In the genomic region with DNA sequence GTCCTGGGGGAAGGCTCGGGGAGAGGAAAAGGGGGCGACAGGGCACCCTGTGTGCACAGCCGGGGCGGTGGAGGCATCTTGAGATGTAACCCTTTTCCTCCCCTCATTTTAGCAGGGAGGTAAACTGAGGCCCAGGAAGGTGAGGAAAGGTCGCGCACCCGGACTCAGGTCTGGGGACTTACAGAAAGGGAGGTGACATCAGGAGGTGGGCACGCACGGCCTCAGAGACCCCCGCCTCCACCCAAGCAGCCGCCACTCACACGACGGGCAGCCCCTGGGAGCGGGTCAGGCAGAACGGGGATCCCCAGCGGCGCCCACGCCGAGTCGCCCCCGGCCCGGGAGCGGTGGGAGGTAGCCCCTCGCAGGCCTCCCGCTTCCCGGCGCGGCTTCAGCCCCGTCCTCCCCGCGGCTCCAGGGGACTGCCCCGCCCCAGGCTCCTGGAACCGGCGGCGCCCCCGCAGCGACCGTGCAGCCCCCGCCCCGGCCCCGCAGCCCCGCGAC, we compare ENCODE assay signal across 8 cellular contexts. TPM values are rescaled to one million over a fixed set of nuclear protein-coding genes. Genes with fewer than 3 reads are reported as not detected.
DNase-seq lines count a peak whose midpoint lies in the region; ATAC-seq and TF ChIP-seq lines count a peak whose summit lies in the region.

No MANE protein-coding gene starts in this region.

- H3K4me3 Mint-ChIP-seq in neural crest cell, result peak overlapping the region; percentile 92

- no peak overlapping the region for H2AFZ ChIP-seq in ACC112 (ENCODE audit: low read length, unreplicated experiment)
- peak overlapping the region; percentile 13 for H2AFZ ChIP-seq in MM.1S (ENCODE audit: low read length)

- peaks cover 4% of the 10 kb centered on the region; the same call in 1 of the 2 replicates for H4K20me1 ChIP-seq in MM.1S (ENCODE audit: insufficient read depth, low read length)

- H3K27me3 ChIP-seq in ACC112 (ENCODE audit: insufficient read depth, low read length), result no peaks in the 10 kb centered on the region
- peaks cover 2% of the 10 kb centered on the region for H3K27me3 ChIP-seq in MM.1S (replicated peaks; ENCODE audit: insufficient read depth, low read length)
- H3K27me3 ChIP-seq in duodenal mucosa (ENCODE audit: control insufficient read depth in 1 of 2, insufficient read depth in 2 of 2, low read length in 2 of 2), result no peaks in the 10 kb centered on the region

- H3K4me2 ChIP-seq in MM.1S (ENCODE audit: low read depth, low read length), result peak overlapping the region; percentile 82

- no peak overlapping the region for H3K27ac Mint-ChIP-seq in neural crest cell (ENCODE audit: unreplicated experiment)

- peak overlapping the region; percentile 52 for H3K9ac ChIP-seq in MM.1S (ENCODE audit: low read length)
- peak overlapping the region; percentile 74 to 82 for H3K9ac ChIP-seq in duodenal mucosa (ENCODE audit: low read depth in 1 of 2, low read length in 2 of 2)

- no peaks in the 10 kb centered on the region for H3K36me3 Mint-ChIP-seq in neural crest cell (ENCODE audit: low read depth)

- ATAC-seq in GM21367 (IDR thresholded peaks at IDR 0.05; ENCODE audit: unreplicated experiment) (peak; percentile 20), HG02852 (IDR thresholded peaks at IDR 0.05; ENCODE audit: unreplicated experiment) (no peak)

- H3K9me3 Mint-ChIP-seq in neural crest cell, result no peaks in the 10 kb centered on the region

- no peaks in the 10 kb centered on the region for H3K9me2 ChIP-seq in MM.1S (replicated peaks; ENCODE audit: insufficient read depth, low read length)

- H3K27ac ChIP-seq in ACC112 (ENCODE audit: low read depth, low read length) (peak overlapping the region; percentile 32; the same call in 1 of the 2 replicates), MM.1S (ENCODE audit: low read length) (no peak overlapping the region), duodenal mucosa (ENCODE audit: low read depth, low read length) (peak overlapping the region; percentile 50)

- peak; percentile 10 for DNase-seq in MM.1S
- peak; percentile 22 for DNase-seq in neural crest cell (ENCODE audit: low read depth, low spot score)
- no peak for DNase-seq in posterior vena cava (ENCODE audit: low spot score)
- DNase-seq in NCI-H1436 treated with DMSO at 0.1 percent for 48 hours (lab: John Stamatoyannopoulos, UW), result no peak

- H3K36me3 ChIP-seq in ACC112 (ENCODE audit: insufficient read depth, low read length) (no peaks in the 10 kb centered on the region), MM.1S (replicated peaks; ENCODE audit: insufficient read depth, low read length) (no peaks in the 10 kb centered on the region), duodenal mucosa (ENCODE audit: control insufficient read depth in 1 of 2, insufficient read depth in 2 of 2, low read length in 2 of 2) (no peaks in the 10 kb centered on the region)

- H3K4me1 ChIP-seq in ACC112 (ENCODE audit: control insufficient read depth, insufficient read depth, low read length, unreplicated experiment) (peaks cover 3% of the 10 kb centered on the region), MM.1S (ENCODE audit: low read length) (0 out of 2 replicates have a peak, but pooled peaks cover 4% of the 10 kb centered on the region), duodenal mucosa (ENCODE audit: control insufficient read depth in 1 of 2, insufficient read depth in 2 of 2, low read length in 2 of 2) (peaks cover 4 to 27% of the 10 kb centered on the region in 2 donors)

- intact Hi-C loops in posterior vena cava (cut with DNase I), result loop anchor here (2.0 kb wide), 2 partner anchors 33 to 35 kb away; no protein-coding TSS in a partner anchor

- TF ChIP-seq CTCF in MM.1S (IDR thresholded peaks at IDR 0.05; ENCODE audit: low read length) (no peak), neural crest cell (conservative IDR thresholded peaks at IDR 0.05) (no peak)

- no peaks in the 10 kb centered on the region for H3K9me3 ChIP-seq in MM.1S (replicated peaks; ENCODE audit: insufficient read depth, low read length)
- no peaks in the 10 kb centered on the region for H3K9me3 ChIP-seq in duodenal mucosa (ENCODE audit: control insufficient read depth in 1 of 2, low read length in 2 of 2)

- peaks cover 45% of the 10 kb centered on the region for H3K79me2 ChIP-seq in ACC112 (ENCODE audit: control insufficient read depth, insufficient read depth, low read length, unreplicated experiment)
- H3K79me2 ChIP-seq in MM.1S (ENCODE audit: low read length), result peaks cover 45% of the 10 kb centered on the region

- H3K4me3 ChIP-seq in ACC112 (ENCODE audit: low read depth, low read length) (peak overlapping the region; percentile 93), MM.1S (ENCODE audit: low read length) (peak overlapping the region; percentile 85), duodenal mucosa (ENCODE audit: low read depth in 1 of 2, low read length in 2 of 2) (peak overlapping the region; percentile 78 to 84)

- peaks cover 13% of the 10 kb centered on the region for H3K4me1 Mint-ChIP-seq in neural crest cell

- H3K27me3 Mint-ChIP-seq in neural crest cell (ENCODE audit: low read depth), result no peaks in the 10 kb centered on the region

- no peaks in the 10 kb centered on the region for H3F3A ChIP-seq in MM.1S (ENCODE audit: insufficient read depth, low read length)

RNA-seq across cellular contexts. Expression of a gene that starts 0.5 kb away (rescaled TPM):
- total RNA-seq in neural crest cell (39.5 and 40.1 TPM in 2 replicates), posterior vena cava (10 to 100 TPM; 80.9 to 85.4 TPM)

RNA-seq across cellular contexts. Expression of a gene that starts 8.4 kb away (rescaled TPM):
- total RNA-seq in neural crest cell (not detected in 2 replicates), posterior vena cava (under 1 TPM in 1 of 2 donors, not detected in 1; 0.10 TPM)

Comparison
In these comparisons a context has a peak if more than half of its experiments do, and no peak if none do; other contexts are left out.
1. DNase-seq: peak in MM.1S (single experiment) and neural crest cell (single experiment); none in posterior vena cava (single experiment) and NCI-H1436 treated with DMSO at 0.1 percent for 48 hours (single experiment).
2. Peak in every context shown above with its lines, with median percentiles within 50 percentile points of each other: H3K4me3 ChIP-seq.